10 cellular contexts compared by ENCODE assay signal in genomic region chr12:106766393-106766826, GRCh38. TPM values are rescaled to one million over a fixed set of nuclear protein-coding genes. Genes with fewer than 3 reads are reported as not detected.
DNase-seq lines count a peak whose midpoint lies in the region; ATAC-seq lines count a peak whose summit lies in the region.
"Had no signal": no experiment of that assay in that cellular context is flagged by ENCODE, and none has a peak within 500 bp of the region (broad histone marks: within the 10 kb centered on the region; RNA-seq: fewer than 3 reads in every experiment).

No MANE protein-coding gene starts in this region.

- H3K9me3 Mint-ChIP-seq in activated naive CD8-positive, alpha-beta T cell treated with anti-CD3 and anti-CD28 coated beads, Interleukin-2, amount 50 U/mL, for 24 hours: no peaks in the 10 kb centered on the region
- H3K9me3 Mint-ChIP-seq: T-helper 1 cell treated with Interleukin-12 subunit alpha and Interleukin-12 subunit beta and Interleukin-4 antibody, amounts not matched to agents 30 μg/mL and 1 μg/mL, for 36 hours had no signal

- H3K27ac Mint-ChIP-seq in activated naive CD8-positive, alpha-beta T cell treated with anti-CD3 and anti-CD28 coated beads, Interleukin-2, amount 50 U/mL, for 24 hours: peak overlapping the region; percentile 12
- H3K27ac Mint-ChIP-seq: T-helper 1 cell treated with Interleukin-12 subunit alpha and Interleukin-12 subunit beta and Interleukin-4 antibody, amounts not matched to agents 30 μg/mL and 1 μg/mL, for 36 hours had no signal

- H3K36me3 Mint-ChIP-seq in activated naive CD8-positive, alpha-beta T cell treated with anti-CD3 and anti-CD28 coated beads, Interleukin-2, amount 50 U/mL, for 24 hours (ENCODE audit: low read depth): peaks cover 2% of the 10 kb centered on the region

- H3K4me1 Mint-ChIP-seq in activated naive CD8-positive, alpha-beta T cell treated with anti-CD3 and anti-CD28 coated beads, Interleukin-2, amount 50 U/mL, for 24 hours: peaks cover 25% of the 10 kb centered on the region

- H3K9me3 ChIP-seq in MG63: no peaks in the 10 kb centered on the region

- no peak overlapping the region for H3K4me3 ChIP-seq in skeletal muscle cell (ENCODE audit: low read depth, low read length)
- no peak overlapping the region for H3K4me3 ChIP-seq in MG63

- no peaks in the 10 kb centered on the region for H3K27me3 ChIP-seq in MG63

- no peaks in the 10 kb centered on the region for H3K36me3 ChIP-seq in MG63

- no peaks in the 10 kb centered on the region for H3K27me3 Mint-ChIP-seq in activated naive CD8-positive, alpha-beta T cell treated with anti-CD3 and anti-CD28 coated beads, Interleukin-2, amount 50 U/mL, for 24 hours

- peak; percentile 53 for DNase-seq in M059J (ENCODE audit: low read depth)
- no peak for DNase-seq in activated naive CD8-positive, alpha-beta T cell treated with anti-CD3 and anti-CD28 coated beads, Interleukin-2, amount 50 U/mL, for 24 hours
- peak in 26 of 51 donors; percentile 7 to 63 (median 33) for DNase-seq in hypothalamus (lab: John Stamatoyannopoulos, UW)
- DNase-seq in skeletal muscle cell (ENCODE audit: low read depth): peak; percentile 44
- DNase-seq in MG63: no peak
- DNase-seq in effector CD8-positive, alpha-beta T cell (lab: John Stamatoyannopoulos, UW): no peak
- DNase-seq: aorta, NCI-H2171 treated with DMSO at 0.1 percent for 48 hours had no signal

- H3K4me3 Mint-ChIP-seq in activated naive CD8-positive, alpha-beta T cell treated with anti-CD3 and anti-CD28 coated beads, Interleukin-2, amount 50 U/mL, for 24 hours: peak overlapping the region; percentile 7
- H3K4me3 Mint-ChIP-seq: T-helper 1 cell treated with Interleukin-12 subunit alpha and Interleukin-12 subunit beta and Interleukin-4 antibody, amounts not matched to agents 30 μg/mL and 1 μg/mL, for 36 hours had no signal

- ATAC-seq in activated naive CD8-positive, alpha-beta T cell treated with anti-CD3 and anti-CD28 coated beads, Interleukin-2, amount 50 U/mL, for 24 hours: no peak
- no peak for ATAC-seq in HG02759 (IDR thresholded peaks at IDR 0.05; ENCODE audit: unreplicated experiment)

RNA-seq across cellular contexts. Expression of gene RIC8B, which starts 8.1 kb away (rescaled TPM):
- 12.0 and 17.4 TPM in 2 replicates for total RNA-seq in M059J (2014; rRNA removed; shearing (Covaris generic))
- 10.1 and 13.5 TPM in 2 replicates for total RNA-seq in MG63 (2014; rRNA removed; shearing (Covaris generic); ENCODE audit: low replicate concordance)

Comparison
In these comparisons a context has a peak if more than half of its experiments do, and no peak if none do; other contexts are left out.
1. DNase-seq: peak in M059J (single experiment), hypothalamus (26 of 51) and skeletal muscle cell (single experiment); none in activated naive CD8-positive, alpha-beta T cell treated with anti-CD3 and anti-CD28 coated beads, Interleukin-2, amount 50 U/mL, for 24 hours (single experiment), MG63 (single experiment) and effector CD8-positive, alpha-beta T cell (single experiment).